Comparison of ENCODE assay signal across 26 cellular contexts in the genomic region with DNA sequence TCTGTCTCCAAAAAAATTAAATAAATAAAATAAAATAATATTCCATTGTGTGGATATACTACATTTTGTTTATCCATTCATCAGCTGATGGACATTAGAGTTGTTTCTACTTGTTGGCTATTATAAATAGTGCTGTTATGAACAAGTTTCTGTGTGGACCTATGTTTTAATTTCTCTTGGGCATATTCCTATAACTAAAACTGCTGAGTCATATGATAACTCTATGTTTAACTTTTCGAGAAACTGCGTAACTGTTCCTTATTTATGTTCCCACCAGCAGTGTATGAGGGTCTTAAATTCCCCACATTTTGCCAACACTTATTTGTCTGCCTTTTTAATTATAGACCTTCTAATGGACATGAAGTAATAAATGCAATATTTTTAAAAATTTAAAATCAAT.
"Had no signal": no experiment of that assay in that cellular context is flagged by ENCODE, and none has a peak within 500 bp of the region (broad histone marks: within the 10 kb centered on the region; RNA-seq: fewer than 3 reads in every experiment).

No MANE protein-coding gene starts in this region.

- H3K4me3 ChIP-seq: colonic mucosa, esophagus squamous epithelium, gastrocnemius medialis, heart right ventricle, left lung, lower lobe of right lung, mucosa of descending colon had no signal

- DNase-seq: colonic mucosa; cortex of kidney; effector CD8-positive, alpha-beta T cell; effector memory CD8-positive, alpha-beta T cell; endodermal cell; erythroblast; esophagus squamous epithelium; foreskin fibroblast; foreskin melanocyte; gastrocnemius medialis; glutamatergic neuron; head of caudate nucleus; heart right ventricle; hippocampal formation; left cardiac atrium; left lung; left ventricle myocardium superior; lower lobe of right lung; mesenchymal stem cell; mucosa of descending colon; naive B cell had no signal

- H3K27ac ChIP-seq: colonic mucosa, epithelial cell of prostate, esophagus squamous epithelium, gastrocnemius medialis, heart right ventricle, left lung, lower lobe of right lung had no signal

- ATAC-seq: effector memory CD8-positive, alpha-beta T cell; esophagus mucosa; gastrocnemius medialis; heart right ventricle; left cardiac atrium; left lung; left ventricle myocardium superior; lower lobe of right lung; mucosa of descending colon had no signal

- H3K4me1 ChIP-seq: colonic mucosa, esophagus squamous epithelium, gastrocnemius medialis, heart right ventricle, left lung, lower lobe of right lung had no signal

- H3K36me3 ChIP-seq: colonic mucosa, esophagus squamous epithelium, gastrocnemius medialis, heart right ventricle, left lung, lower lobe of right lung had no signal

- FAIRE-seq: endometrium, islet of Langerhans, keratinocyte had no signal

- H3K9me3 ChIP-seq: colonic mucosa, esophagus squamous epithelium, gastrocnemius medialis, left lung, lower lobe of right lung, mucosa of descending colon had no signal

- H3K27me3 ChIP-seq: colonic mucosa, esophagus squamous epithelium, left lung had no signal
